ENCODE assay signal across 9 cellular contexts in the genomic region with DNA sequence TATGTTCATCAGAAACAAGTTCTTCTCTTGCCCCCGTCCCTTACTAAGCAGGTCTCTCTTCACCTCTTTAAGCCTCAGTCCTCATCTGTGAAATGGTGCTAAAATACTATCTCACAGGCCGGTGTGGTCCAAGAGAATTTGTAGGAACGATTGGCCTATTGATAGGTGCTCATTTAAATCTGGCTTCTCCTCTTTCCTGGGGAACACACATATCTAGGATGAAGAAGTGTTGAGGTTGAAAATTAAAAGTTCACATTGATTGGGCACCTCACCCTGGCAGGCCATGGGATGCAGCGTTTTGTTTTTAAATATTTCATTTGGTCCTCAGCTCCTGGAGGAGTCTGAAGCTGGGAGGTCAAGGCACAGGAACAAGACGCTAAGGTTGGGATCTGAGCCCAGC. TPM values are rescaled to one million over a fixed set of nuclear protein-coding genes. Genes with fewer than 3 reads are reported as not detected.
"Had no signal": no experiment of that assay in that cellular context is flagged by ENCODE, and none has a peak within 500 bp of the region (broad histone marks: within the 10 kb centered on the region; RNA-seq: fewer than 3 reads in every experiment).

No MANE protein-coding gene starts in this region.

- DNase-seq: IMR-90, KBM-7, KG1 had no signal

- H3K9ac ChIP-seq: KMS-11 had no signal

- ATAC-seq: K562 had no signal

- H3K4me3 ChIP-seq: K562 had no signal

- H3K27ac ChIP-seq: HL-60, KMS-11 had no signal

- H3K4me2 ChIP-seq: KMS-11 had no signal

RNA-seq across cellular contexts. Expression of a gene that starts 8.9 kb away (rescaled TPM):
- total RNA-seq: HepG2, HT-29, HT1080, IMR-90, K562 had no signal
